15 cellular contexts compared by ENCODE assay signal in the genomic region with DNA sequence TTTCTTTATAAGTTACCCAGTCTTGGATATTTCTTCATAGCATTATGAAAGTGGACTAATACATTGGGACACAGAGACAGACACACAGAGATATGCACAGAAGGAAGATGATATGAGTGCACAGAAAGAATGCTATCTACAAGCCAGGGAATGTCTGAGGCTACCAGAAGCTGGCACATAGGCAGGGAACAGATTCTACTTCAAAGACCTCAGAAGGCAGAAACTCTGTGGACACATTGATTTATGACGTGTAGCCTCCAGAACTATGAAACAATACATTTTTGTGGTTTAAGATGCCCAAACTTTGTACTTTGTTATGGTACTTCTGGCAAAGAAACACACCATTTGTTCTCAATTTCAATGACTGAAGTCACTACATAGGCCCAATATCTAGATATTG.
DNase-seq lines count a peak whose midpoint lies in the region; ATAC-seq and TF ChIP-seq lines count a peak whose summit lies in the region.
"Had no signal": no experiment of that assay in that cellular context is flagged by ENCODE, and none has a peak within 500 bp of the region (broad histone marks: within the 10 kb centered on the region; RNA-seq: fewer than 3 reads in every experiment).

No MANE protein-coding gene starts in this region.

- WGBS in esophagus muscularis mucosa: 69% methylated on average over 1 of the region's 1 CpG

- peak; percentile 10 for DNase-seq in ACHN
- DNase-seq in HFF-Myc (ENCODE audit: extremely low read depth, low read depth): peak; percentile 44
- peak; percentile 86 for DNase-seq in astrocyte of the cerebellum (ENCODE audit: low read depth)
- DNase-seq in foreskin melanocyte: peak; percentile 30
- DNase-seq in NCI-H2029 treated with DMSO at 0.1 percent for 48 hours (lab: John Stamatoyannopoulos, UW): no peak
- no peak for DNase-seq in esophagus muscularis mucosa (ENCODE audit: extremely low spot score)
- no peak for DNase-seq in NCI-H146 treated with DMSO at 0.1 percent for 48 hours (lab: John Stamatoyannopoulos, UW; ENCODE audit: unreplicated experiment)
- DNase-seq: esophagus squamous epithelium, left ventricle myocardium superior, NCI-H1930, NCI-H526 treated with DMSO at 0.1 percent for 48 hours, PC-9, SW 1271, WERI-Rb-1 had no signal

- in situ Hi-C loops in ACHN (cut with HindIII; ENCODE audit: low pct_ligation_motif_present, low pct_unique_long_range_greater_than_20kb, low sequenced_read_pairs) (no loop called here), astrocyte of the cerebellum (cut with HindIII; ENCODE audit: low sequenced_read_pairs) (no loop called here)

- H3K9me3 ChIP-seq in esophagus muscularis mucosa: no peaks in the 10 kb centered on the region
- H3K9me3 ChIP-seq: esophagus squamous epithelium had no signal

- TF ChIP-seq CTCF in HFF-Myc (IDR thresholded peaks at IDR 0.05; ENCODE audit: low read depth, low read length, missing control alignments): no peak
- TF ChIP-seq CTCF in astrocyte of the cerebellum (IDR thresholded peaks at IDR 0.05; ENCODE audit: low read depth, low read length, missing control alignments): no peak
- no peak for TF ChIP-seq CTCF in esophagus muscularis mucosa (IDR thresholded peaks at IDR 0.05)

- H3K36me3 ChIP-seq in esophagus muscularis mucosa: no peaks in the 10 kb centered on the region
- H3K36me3 ChIP-seq: esophagus squamous epithelium, WERI-Rb-1 had no signal

- no peak for TF ChIP-seq POLR2A in esophagus muscularis mucosa (IDR thresholded peaks at IDR 0.05; ENCODE audit: low read depth)

- no peak overlapping the region for H3K27ac ChIP-seq in esophagus muscularis mucosa (replicated peaks in 1 of 4)
- H3K27ac ChIP-seq: esophagus squamous epithelium, PC-9, WERI-Rb-1 had no signal

- no peak overlapping the region for H3K4me3 ChIP-seq in HFF-Myc (replicated peaks; ENCODE audit: low read depth, low read length)
- no peak overlapping the region for H3K4me3 ChIP-seq in astrocyte of the cerebellum (ENCODE audit: low read depth, low read length)
- H3K4me3 ChIP-seq in esophagus muscularis mucosa: no peak overlapping the region
- H3K4me3 ChIP-seq: esophagus squamous epithelium, PC-9 had no signal

- no peak for TF ChIP-seq EP300 in esophagus muscularis mucosa (IDR thresholded peaks at IDR 0.05)

- intact Hi-C loops in esophagus muscularis mucosa (cut with DNase I): no loop called here

- ATAC-seq in HG02623 (IDR thresholded peaks at IDR 0.05; ENCODE audit: unreplicated experiment): no peak
- ATAC-seq: left ventricle myocardium superior had no signal

- H3K27me3 ChIP-seq in esophagus muscularis mucosa: no peaks in the 10 kb centered on the region
- H3K27me3 ChIP-seq: esophagus squamous epithelium had no signal

- no peaks in the 10 kb centered on the region for H3K4me1 ChIP-seq in esophagus muscularis mucosa
- H3K4me1 ChIP-seq: esophagus squamous epithelium had no signal

Comparison
In these comparisons a context has a peak if more than half of its experiments do, and no peak if none do; other contexts are left out.
1. DNase-seq: peak in ACHN (single experiment), HFF-Myc (single experiment), astrocyte of the cerebellum (single experiment) and foreskin melanocyte (single experiment); none in NCI-H2029 treated with DMSO at 0.1 percent for 48 hours (single experiment), esophagus muscularis mucosa (single experiment) and NCI-H146 treated with DMSO at 0.1 percent for 48 hours (single experiment).